In genomic region chr9:137578518-137579258, GRCh38 we compare ENCODE assay signal across 1 cellular context.
A peak's percentile ranks its signal among the peaks of the same experiment; 100 is the strongest.
TF ChIP-seq lines count a peak whose summit lies in the region.

Gene DPH7 (minus strand): TSS chr9:137578925. CDS start chr9:137578777, 148 bp downstream.

TF ChIP-seq in K562, 482 proteins besides CTCF, POLR2A, EP300 and RAD21 (continued from another document and continues in another):
- TF ChIP-seq TSHZ1 (CRISPR knock-in tag; IDR thresholded peaks at IDR 0.05) (no peak), REST (CRISPR knock-in tag; IDR thresholded peaks at IDR 0.05; ENCODE audit: low read depth) (peak; percentile 72; the same call in 1 of the 2 replicates), STAT6 (CRISPR knock-in tag; IDR thresholded peaks at IDR 0.05) (no peak), ELK1 (CRISPR knock-in tag; IDR thresholded peaks at IDR 0.05) (no peak), CEBPG (CRISPR knock-in tag; IDR thresholded peaks at IDR 0.05) (no peak), CEBPG (tag; conservative IDR thresholded peaks at IDR 0.05 in 1 of 2, IDR thresholded peaks at IDR 0.05 in 1 of 2) (no peak), ZNF3 (CRISPR knock-in tag; IDR thresholded peaks at IDR 0.05) (no peak), E2F5 (CRISPR knock-in tag; IDR thresholded peaks at IDR 0.05) (no peak; the same call in 1 of the 2 replicates), TBP (optimal IDR thresholded peaks at IDR 0.05; ENCODE audit: low read depth, low read length) (peak; percentile 78), MTF1 (CRISPR knock-in tag; IDR thresholded peaks at IDR 0.05; ENCODE audit: borderline replicate concordance) (no peak), ZNF282 (CRISPR knock-in tag; IDR thresholded peaks at IDR 0.05) (no peak), HOMEZ (CRISPR knock-in tag; IDR thresholded peaks at IDR 0.05) (no peak), MAFK (IDR thresholded peaks at IDR 0.05; ENCODE audit: low read length) (0 out of 2 replicates have a peak, but pooled peaks have one; percentile 1), CBX8 (IDR thresholded peaks at IDR 0.05; ENCODE audit: borderline replicate concordance, extremely low read depth, low read depth, low read length, poor library complexity, severe bottlenecking) (no peak), HDAC8 (tag; IDR thresholded peaks at IDR 0.05) (peak; percentile 36; the same call in 1 of the 2 replicates), CCNT2 (IDR thresholded peaks at IDR 0.05; ENCODE audit: borderline replicate concordance, extremely low read depth, insufficient read length, low read depth, low read length) (peak; percentile 94), MEF2D (tag; conservative IDR thresholded peaks at IDR 0.05; ENCODE audit: low read depth) (no peak), PYGO2 (tag; IDR thresholded peaks at IDR 0.05) (no peak), BCLAF1 (IDR thresholded peaks at IDR 0.05; ENCODE audit: borderline replicate concordance in 1 of 2, control insufficient read depth in 1 of 2, low read depth in 2 of 2, low read length in 1 of 2) (peak in 1 of 2 experiments; percentile 69; a peak in 2 of 4 replicates), SAFB (IDR thresholded peaks at IDR 0.05; ENCODE audit: borderline replicate concordance, low read depth, low read length) (peak; percentile 14; the same call in 1 of the 2 replicates), C11orf30 (IDR thresholded peaks at IDR 0.05; ENCODE audit: low read depth) (peak; percentile 87), SIN3A (IDR thresholded peaks at IDR 0.05; ENCODE audit: borderline replicate concordance in 2 of 2, control insufficient read depth in 1 of 2, low read depth in 2 of 2, low read length in 2 of 2) (peak; percentile 52 to 73; a peak in 1 of 4 replicates), POLR3G (IDR thresholded peaks at IDR 0.05; ENCODE audit: extremely low read depth, insufficient read length, insufficient replicate concordance) (no peak), NR1H2 (CRISPR knock-in tag; IDR thresholded peaks at IDR 0.05) (no peak), ZNF57 (CRISPR knock-in tag; IDR thresholded peaks at IDR 0.05) (no peak), ZNF592 (IDR thresholded peaks at IDR 0.05) (0 out of 2 replicates have a peak, but pooled peaks have one; percentile 69), IRF1 (CRISPR knock-in tag; IDR thresholded peaks at IDR 0.05; ENCODE audit: borderline replicate concordance) (no peak), RBM15 (IDR thresholded peaks at IDR 0.05; ENCODE audit: insufficient read depth, low read length) (no peak), ARID3A (IDR thresholded peaks at IDR 0.05; ENCODE audit: borderline replicate concordance, low read depth, low read length) (no peak)
